ENCODE assay signal across 13 cellular contexts in the genomic region with DNA sequence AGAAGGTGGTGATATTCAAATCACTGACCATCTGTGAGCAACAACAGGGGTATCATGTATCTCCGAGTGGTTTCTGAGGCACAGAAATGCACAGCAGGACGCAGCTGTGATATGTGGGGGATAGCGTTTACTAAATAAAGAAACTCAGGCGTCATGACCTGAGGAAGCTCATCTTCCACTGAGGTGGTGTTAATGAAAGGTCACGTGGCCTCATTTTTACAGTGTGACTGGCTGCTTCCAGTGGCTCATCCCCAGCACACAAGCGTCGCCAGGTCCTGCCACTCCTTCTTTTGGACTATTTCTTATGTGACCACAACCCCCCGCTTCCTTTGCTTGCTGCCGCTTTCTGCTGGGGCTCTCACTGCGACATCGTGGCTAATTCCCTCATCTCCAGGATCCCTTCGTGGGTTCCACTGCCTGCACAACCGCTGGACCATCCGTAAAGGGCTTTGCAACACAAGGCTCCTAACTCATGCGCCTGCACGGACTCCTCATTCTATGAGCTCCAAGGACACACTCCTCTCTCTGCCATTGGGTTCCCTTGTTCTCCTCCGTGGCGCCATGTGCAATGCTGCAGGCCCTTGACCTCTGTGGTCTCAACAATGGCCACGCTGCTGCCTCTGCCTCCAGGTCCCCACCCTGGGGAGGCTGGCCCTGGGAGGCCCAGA.
A peak's percentile ranks its signal among the peaks of the same experiment; 100 is the strongest.
DNase-seq lines count a peak whose midpoint lies in the region; ATAC-seq and TF ChIP-seq lines count a peak whose summit lies in the region.
"Had no signal": no experiment of that assay in that cellular context is flagged by ENCODE, and none has a peak within 500 bp of the region (broad histone marks: within the 10 kb centered on the region; RNA-seq: fewer than 3 reads in every experiment).

No MANE protein-coding gene starts in this region.

- H3K4me3 Mint-ChIP-seq in CD14-positive monocyte, result no peak overlapping the region
- H3K4me3 Mint-ChIP-seq in activated T-helper 17 cell treated with anti-CD3 and anti-CD28 coated beads, Interleukin-2, amount 50 U/mL, for 72 hours, result no peak overlapping the region
- H3K4me3 Mint-ChIP-seq: activated CD8-positive, alpha-beta memory T cell treated with anti-CD3 and anti-CD28 coated beads, Interleukin-2, amount 10 ng/mL, durations not matched to agents 7 days and 5 days; HFFc6 had no signal

- peaks cover 12% of the 10 kb centered on the region for H3K4me1 Mint-ChIP-seq in CD14-positive monocyte
- H3K4me1 Mint-ChIP-seq in activated T-helper 17 cell treated with anti-CD3 and anti-CD28 coated beads, Interleukin-2, amount 50 U/mL, for 72 hours, result peaks cover 25% of the 10 kb centered on the region

- ATAC-seq in GM21786 (IDR thresholded peaks at IDR 0.05; ENCODE audit: unreplicated experiment) (peak; percentile 60), GM21723 (IDR thresholded peaks at IDR 0.05; ENCODE audit: unreplicated experiment) (no peak), GM21390 (IDR thresholded peaks at IDR 0.05; ENCODE audit: unreplicated experiment) (no peak)
- no peak for ATAC-seq in activated T-helper 17 cell treated with anti-CD3 and anti-CD28 coated beads, Interleukin-2, amount 50 U/mL, for 72 hours (replicated peaks)
- ATAC-seq: activated CD8-positive, alpha-beta memory T cell treated with anti-CD3 and anti-CD28 coated beads, Interleukin-2, amount 10 ng/mL, durations not matched to agents 7 days and 5 days had no signal

- intact Hi-C loops in CD14-positive monocyte (cut with micrococcal nuclease), result no loop called here

- H3K27ac Mint-ChIP-seq in CD14-positive monocyte, result peak overlapping the region in 5 of 7 donors; percentile 26 to 89 (median 63)
- peak overlapping the region; percentile 59 for H3K27ac Mint-ChIP-seq in activated T-helper 17 cell treated with anti-CD3 and anti-CD28 coated beads, Interleukin-2, amount 50 U/mL, for 72 hours
- H3K27ac Mint-ChIP-seq: activated CD8-positive, alpha-beta memory T cell treated with anti-CD3 and anti-CD28 coated beads, Interleukin-2, amount 10 ng/mL, durations not matched to agents 7 days and 5 days; HFFc6 had no signal

- TF ChIP-seq CTCF in CD14-positive monocyte (IDR thresholded peaks at IDR 0.05), result no peak

- H3K9me3 Mint-ChIP-seq in CD14-positive monocyte, result no peaks in the 10 kb centered on the region
- no peaks in the 10 kb centered on the region for H3K9me3 Mint-ChIP-seq in activated T-helper 17 cell treated with anti-CD3 and anti-CD28 coated beads, Interleukin-2, amount 50 U/mL, for 72 hours
- H3K9me3 Mint-ChIP-seq: HFFc6 had no signal

- DNase-seq in CD14-positive monocyte (ENCODE audit: low spot score) (no peak), myocyte (ENCODE audit: low read depth) (peak; percentile 94), NCI-H187 (lab: John Stamatoyannopoulos, UW) (no peak), cerebellar cortex (ENCODE audit: low spot score) (no peak)
- DNase-seq: activated CD8-positive, alpha-beta memory T cell treated with anti-CD3 and anti-CD28 coated beads, Interleukin-2, amount 10 ng/mL, durations not matched to agents 7 days and 5 days; HFFc6; mesenchymal stem cell; NCI-H1436; uterus had no signal

- H3K36me3 Mint-ChIP-seq in CD14-positive monocyte, result peaks cover 69 to 74% of the 10 kb centered on the region in 2 donors
- peaks cover 65% of the 10 kb centered on the region for H3K36me3 Mint-ChIP-seq in activated T-helper 17 cell treated with anti-CD3 and anti-CD28 coated beads, Interleukin-2, amount 50 U/mL, for 72 hours (ENCODE audit: low read depth)

- H3K27me3 Mint-ChIP-seq in CD14-positive monocyte (ENCODE audit: low read depth in 3 of 3), result peaks cover 0 to 2% (median 0%) of the 10 kb centered on the region in 3 donors
- H3K27me3 Mint-ChIP-seq in activated T-helper 17 cell treated with anti-CD3 and anti-CD28 coated beads, Interleukin-2, amount 50 U/mL, for 72 hours, result no peaks in the 10 kb centered on the region
- H3K27me3 Mint-ChIP-seq: activated CD8-positive, alpha-beta memory T cell treated with anti-CD3 and anti-CD28 coated beads, Interleukin-2, amount 10 ng/mL, durations not matched to agents 7 days and 5 days had no signal
